ENCODE assay signal across 29 cellular contexts in the genomic region with DNA sequence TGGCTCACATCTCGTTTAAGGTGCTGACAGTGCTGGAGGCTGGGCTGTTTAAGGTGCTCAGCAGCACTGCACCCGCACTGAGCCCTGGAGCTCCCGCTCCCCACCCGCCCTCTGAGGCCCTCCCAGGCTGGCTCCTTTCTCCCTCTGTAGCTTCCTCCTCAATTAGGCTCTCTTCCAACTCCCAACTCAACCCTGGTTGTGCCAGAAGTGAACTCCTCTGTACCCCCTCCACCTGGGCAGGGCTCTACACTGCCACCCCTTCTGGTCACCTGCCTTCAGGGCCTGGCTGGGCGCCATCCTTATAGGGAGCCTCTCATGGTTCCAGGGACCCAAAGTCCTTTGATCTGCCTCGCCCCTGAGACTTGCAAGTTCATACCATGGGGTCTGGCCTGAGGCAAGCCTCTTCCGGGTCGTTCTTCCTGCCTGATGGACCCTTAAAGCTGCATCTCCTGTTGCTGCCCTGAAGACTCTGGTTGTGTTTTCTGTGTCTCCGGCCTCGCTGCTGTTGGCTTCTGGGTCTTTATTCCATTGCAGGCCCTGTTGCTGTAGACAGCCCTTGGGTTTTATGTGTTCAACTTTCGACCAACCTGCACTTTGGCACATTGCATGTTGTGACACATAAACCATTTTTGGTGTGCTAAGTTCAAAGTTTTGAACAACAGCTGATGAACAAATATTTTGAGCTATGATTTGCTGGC.
DNase-seq lines count a peak whose midpoint lies in the region; ATAC-seq and TF ChIP-seq lines count a peak whose summit lies in the region.
"Had no signal": no experiment of that assay in that cellular context is flagged by ENCODE, and none has a peak within 500 bp of the region (broad histone marks: within the 10 kb centered on the region; RNA-seq: fewer than 3 reads in every experiment).

No MANE protein-coding gene starts in this region.

- H3K4me1 ChIP-seq in osteoblast (ENCODE audit: insufficient read depth, low read length): no peaks in the 10 kb centered on the region
- H3K4me1 ChIP-seq: parathyroid adenoma, SJSA1 had no signal

- H3K36me3 Mint-ChIP-seq in endothelial cell (ENCODE audit: low read depth, unreplicated experiment): peaks cover 5% of the 10 kb centered on the region
- H3K36me3 Mint-ChIP-seq: activated naive CD8-positive, alpha-beta T cell; immature natural killer cell; stimulated activated memory B cell treated with anti-CD40 and anti-IgM and Interleukin-4, amounts not matched to agents 10 μg/mL and 1 μg/mL and 100 μg/mL, for 72 hours had no signal

- no peaks in the 10 kb centered on the region for H3K9me3 ChIP-seq in osteoblast (ENCODE audit: low read depth, low read length)
- H3K9me3 ChIP-seq: SJSA1, suprapubic skin, vagina had no signal

- peaks cover 7% of the 10 kb centered on the region for H3K27me3 Mint-ChIP-seq in endothelial cell (ENCODE audit: unreplicated experiment)
- H3K27me3 Mint-ChIP-seq: activated CD8-positive, alpha-beta T cell treated with anti-CD3 and anti-CD28 coated beads for 36 hours; activated naive CD8-positive, alpha-beta T cell; central memory CD8-positive, alpha-beta T cell had no signal

- ATAC-seq in HG02840 (IDR thresholded peaks at IDR 0.05; ENCODE audit: low FRiP score, unreplicated experiment): no peak
- ATAC-seq: activated CD8-positive, alpha-beta T cell treated with anti-CD3 and anti-CD28 coated beads for 36 hours; stimulated activated memory B cell treated with anti-CD40 and anti-IgM and Interleukin-4, amounts not matched to agents 10 μg/mL and 1 μg/mL and 100 μg/mL, for 72 hours had no signal

- peaks cover 5% of the 10 kb centered on the region for H3K27me3 ChIP-seq in osteoblast (ENCODE audit: insufficient read depth, low read length)
- H3K27me3 ChIP-seq: dorsolateral prefrontal cortex, SJSA1, suprapubic skin, vagina had no signal

- H3K9me3 Mint-ChIP-seq in endothelial cell (ENCODE audit: unreplicated experiment): no peaks in the 10 kb centered on the region
- H3K9me3 Mint-ChIP-seq: activated CD8-positive, alpha-beta T cell treated with anti-CD3 and anti-CD28 coated beads for 36 hours; central memory CD8-positive, alpha-beta T cell; immature natural killer cell; nephron; stimulated activated memory B cell treated with anti-CD40 and anti-IgM and Interleukin-4, amounts not matched to agents 10 μg/mL and 1 μg/mL and 100 μg/mL, for 72 hours had no signal

- no peaks in the 10 kb centered on the region for H4K20me1 ChIP-seq in osteoblast (ENCODE audit: insufficient read depth, low read length)

- peak; percentile 33 for DNase-seq in DMS79 treated with DMSO at 0.1 percent for 48 hours (lab: John Stamatoyannopoulos, UW)
- no peak for DNase-seq in DMS79 (lab: John Stamatoyannopoulos, UW)
- DNase-seq in NCI-H69 (lab: John Stamatoyannopoulos, UW): peak; percentile 67
- DNase-seq in endothelial cell (ENCODE audit: low spot score): no peak
- peak; percentile 17 for DNase-seq in osteoblast (ENCODE audit: insufficient read length, low spot score, missing footprints)
- no peak for DNase-seq in NCI-H446 treated with DMSO at 0.1 percent for 48 hours (lab: John Stamatoyannopoulos, UW)
- no peak for DNase-seq in NCI-H1930 (lab: John Stamatoyannopoulos, UW)
- DNase-seq: activated CD4-positive, alpha-beta T cell treated with anti-CD3 and anti-CD28 coated beads for 1 hour; activated CD8-positive, alpha-beta T cell treated with anti-CD3 and anti-CD28 coated beads for 36 hours; activated effector memory CD4-positive, alpha-beta T cell treated with Interleukin-2 at 50 U/mL for 16 hours; dorsolateral prefrontal cortex; hypothalamus; immature natural killer cell; NCI-H1694; NCI-H524 treated with DMSO at 0.1 percent for 48 hours; right cardiac atrium; stimulated activated CD4-positive, alpha-beta T cell treated with anti-CD3 and anti-CD28 coated beads, Interleukin-4, amount 100 ng/mL, for 4 hours; T-helper 1 cell had no signal

- H3K4me3 Mint-ChIP-seq in endothelial cell (ENCODE audit: unreplicated experiment): no peak overlapping the region
- H3K4me3 Mint-ChIP-seq: activated CD8-positive, alpha-beta T cell treated with anti-CD3 and anti-CD28 coated beads for 36 hours; activated naive CD8-positive, alpha-beta T cell; CD14-positive monocyte; central memory CD8-positive, alpha-beta T cell; immature natural killer cell; nephron; stimulated activated memory B cell treated with anti-CD40 and anti-IgM and Interleukin-4, amounts not matched to agents 10 μg/mL and 1 μg/mL and 100 μg/mL, for 72 hours had no signal

- peak overlapping the region; percentile 8 for H3K27ac Mint-ChIP-seq in endothelial cell (ENCODE audit: unreplicated experiment)
- H3K27ac Mint-ChIP-seq: activated CD8-positive, alpha-beta T cell treated with anti-CD3 and anti-CD28 coated beads for 36 hours; activated naive CD8-positive, alpha-beta T cell; nephron; stimulated activated memory B cell treated with anti-CD40 and anti-IgM and Interleukin-4, amounts not matched to agents 10 μg/mL and 1 μg/mL and 100 μg/mL, for 72 hours had no signal

- no peaks in the 10 kb centered on the region for H3K36me3 ChIP-seq in osteoblast (ENCODE audit: insufficient read depth, low read length)
- H3K36me3 ChIP-seq: SJSA1, suprapubic skin, vagina had no signal

- H3K4me2 ChIP-seq in osteoblast (ENCODE audit: insufficient read depth, low read length): no peak overlapping the region

- no peak overlapping the region for H3K4me3 ChIP-seq in osteoblast (ENCODE audit: insufficient read depth, low read length)
- H3K4me3 ChIP-seq: dorsolateral prefrontal cortex, SJSA1, suprapubic skin, vagina had no signal

- H3K79me2 ChIP-seq in osteoblast (ENCODE audit: insufficient read depth, low read length): no peaks in the 10 kb centered on the region
- H3K79me2 ChIP-seq: parathyroid adenoma had no signal

- H3K27ac ChIP-seq in osteoblast (ENCODE audit: low read depth, low read length): no peak overlapping the region
- H3K27ac ChIP-seq: 22Rv1, dorsolateral prefrontal cortex, parathyroid adenoma, SJSA1, suprapubic skin, vagina had no signal

- TF ChIP-seq CTCF in endothelial cell (IDR thresholded peaks at IDR 0.05; ENCODE audit: unreplicated experiment) (no peak), osteoblast (IDR thresholded peaks at IDR 0.05; ENCODE audit: extremely low read depth, low read depth, low read length) (no peak)

- no peak overlapping the region for H2AFZ ChIP-seq in osteoblast (ENCODE audit: low read length)
- H2AFZ ChIP-seq: parathyroid adenoma had no signal

- peaks cover 15% of the 10 kb centered on the region for H3K4me1 Mint-ChIP-seq in endothelial cell (ENCODE audit: unreplicated experiment)
- H3K4me1 Mint-ChIP-seq: central memory CD8-positive, alpha-beta T cell had no signal

Comparison
In these comparisons a context has a peak if more than half of its experiments do, and no peak if none do; other contexts are left out.
1. DNase-seq: peak in DMS79 treated with DMSO at 0.1 percent for 48 hours (single experiment), NCI-H69 (single experiment) and osteoblast (single experiment); none in DMS79 (single experiment), endothelial cell (single experiment), NCI-H446 treated with DMSO at 0.1 percent for 48 hours (single experiment) and NCI-H1930 (0 of 2).